8 cellular contexts compared by ENCODE assay signal in genomic region chr19:7522923-7523667, GRCh38. TPM values are rescaled to one million over a fixed set of nuclear protein-coding genes. Genes with fewer than 3 reads are reported as not detected.
DNase-seq lines count a peak whose midpoint lies in the region; ATAC-seq and TF ChIP-seq lines count a peak whose summit lies in the region.

No MANE protein-coding gene starts in this region.

- peaks cover 17% of the 10 kb centered on the region for H3K4me1 ChIP-seq in Karpas-422 (ENCODE audit: low read length)

- H3K9me2 ChIP-seq in Karpas-422 (replicated peaks; ENCODE audit: insufficient read depth, low read length): no peaks in the 10 kb centered on the region

- TF ChIP-seq CTCF in natural killer cell (IDR thresholded peaks at IDR 0.05): no peak

- no peaks in the 10 kb centered on the region for H3K27me3 ChIP-seq in Karpas-422 (ENCODE audit: low read length)

- POLR2A ChIA-PET in HEK293T (lab: Yijun Ruan, JAX): interaction anchor here (0.6 to 3.0 kb wide), 13 partner anchors 9 to 454 kb away, joined by 3 to 21 read pairs (median 4); partner anchors contain the start of genes PNPLA6 and ZNF557

- H3K27ac Mint-ChIP-seq in natural killer cell: peak overlapping the region; percentile 68 to 87

- ATAC-seq in natural killer cell (no peak), GM21526 (IDR thresholded peaks at IDR 0.05; ENCODE audit: low FRiP score, unreplicated experiment) (no peak), GM19467 (IDR thresholded peaks at IDR 0.05; ENCODE audit: unreplicated experiment) (no peak)

- H3K4me2 ChIP-seq in Karpas-422 (ENCODE audit: low read depth, low read length, poor library complexity, severe bottlenecking): peak overlapping the region; percentile 71

- H3K27me3 Mint-ChIP-seq in natural killer cell (ENCODE audit: low read depth in 2 of 2): no peaks in the 10 kb centered on the region

- peak overlapping the region; percentile 63 for H3K9ac ChIP-seq in Karpas-422 (ENCODE audit: low read length)

- peak overlapping the region; percentile 82 for H3K4me3 Mint-ChIP-seq in natural killer cell

- no peaks in the 10 kb centered on the region for H3K36me3 ChIP-seq in Karpas-422 (ENCODE audit: insufficient read depth, low read length)

- H3K9me3 ChIP-seq in Karpas-422 (ENCODE audit: low read length): no peaks in the 10 kb centered on the region

- peak; percentile 44 for DNase-seq in EL
- DNase-seq in Karpas-422: no peak
- DNase-seq in dermis blood vessel endothelial cell: peak; percentile 18
- DNase-seq in natural killer cell: no peak
- DNase-seq in HEK293T (ENCODE audit: extremely low spot score): no peak
- DNase-seq in NOMO-1 treated with DMSO at 0.1 percent for 48 hours (lab: John Stamatoyannopoulos, UW; ENCODE audit: unreplicated experiment): no peak

- H3K4me3 ChIP-seq in Karpas-422 (ENCODE audit: low read length): peak overlapping the region; percentile 66

- peaks cover 11% of the 10 kb centered on the region in 2 donors for H3K4me1 Mint-ChIP-seq in natural killer cell

- CTCF ChIA-PET in HEK293T (lab: Yijun Ruan, JAX): interaction anchor here (1.0 to 1.6 kb wide), 3 partner anchors 45 to 346 kb away, joined by 3 to 4 read pairs (median 4); no protein-coding TSS in a partner anchor

- no peaks in the 10 kb centered on the region for H3K79me2 ChIP-seq in Karpas-422 (ENCODE audit: low read length)

- no peak overlapping the region for H2AFZ ChIP-seq in Karpas-422 (ENCODE audit: low read length)

- H3K27ac ChIP-seq in Karpas-422 (ENCODE audit: low read length): no peak overlapping the region

- H4K20me1 ChIP-seq in Karpas-422 (ENCODE audit: insufficient read depth, low read depth, low read length): no peaks in the 10 kb centered on the region

- no peaks in the 10 kb centered on the region for H3K36me3 Mint-ChIP-seq in natural killer cell

- H3K9me3 Mint-ChIP-seq in natural killer cell: no peaks in the 10 kb centered on the region

- intact Hi-C loops in natural killer cell (cut with micrococcal nuclease): loop anchor here (1.0 kb wide), 1 partner anchor 11 kb away; no protein-coding TSS in a partner anchor

TF ChIP-seq in HEK293T, 16 proteins besides CTCF, POLR2A, EP300 and RAD21:
- TF ChIP-seq SP1 (IDR thresholded peaks at IDR 0.05): no peak

RNA-seq across cellular contexts. Expression of gene MCOLN1, which starts 0.7 kb away (rescaled TPM):
- total RNA-seq in Karpas-422 (2014; rRNA removed; shearing (Covaris generic); ENCODE audit: low replicate concordance): 1.9 and 3.9 TPM in 2 replicates
- total RNA-seq in dermis blood vessel endothelial cell: 2.7 and 3.7 TPM in 2 replicates
- 10 to 100 TPM; 22.9 to 37.6 (median 27.8) TPM for total RNA-seq in natural killer cell

RNA-seq across cellular contexts. Expression of gene ZNF358, which starts 7.2 kb away (rescaled TPM):
- total RNA-seq in Karpas-422 (2014; rRNA removed; shearing (Covaris generic); ENCODE audit: low replicate concordance): not detected in 2 replicates
- 20.9 and 36.6 TPM in 2 replicates for total RNA-seq in dermis blood vessel endothelial cell
- total RNA-seq in natural killer cell: 10 to 100 TPM in 2 of 3 donors, 1 to 10 TPM in 1; 9.8 to 11.6 (median 10.9) TPM

RNA-seq across cellular contexts. Expression of gene PNPLA6, which starts 12.4 kb away (rescaled TPM):
- 65.8 and 121 TPM in 2 replicates for total RNA-seq in Karpas-422 (2014; rRNA removed; shearing (Covaris generic); ENCODE audit: low replicate concordance)
- total RNA-seq in dermis blood vessel endothelial cell (107 and 192 TPM in 2 replicates), natural killer cell (100 to 1,000 TPM; 118 to 190 (median 125) TPM)

RNA-seq across cellular contexts. Expression of gene PEX11G, which starts 34.3 kb away (rescaled TPM):
- total RNA-seq in Karpas-422 (2014; rRNA removed; shearing (Covaris generic); ENCODE audit: low replicate concordance): 1.0 and 1.8 TPM in 2 replicates
- total RNA-seq in dermis blood vessel endothelial cell (2.3 and 2.9 TPM in 2 replicates), natural killer cell (1 to 10 TPM in 1 of 3 donors, under 1 TPM in 1, not detected in 1; 0.33 to 1.5 TPM)

Comparison
In these comparisons a context has a peak if more than half of its experiments do, and no peak if none do; other contexts are left out.
1. DNase-seq: peak in EL (single experiment) and dermis blood vessel endothelial cell (single experiment); none in Karpas-422 (single experiment), natural killer cell (single experiment), HEK293T (single experiment) and NOMO-1 treated with DMSO at 0.1 percent for 48 hours (single experiment).
2. RNA of gene ZNF358, which starts 7.2 kb away (total RNA-seq): 20.9 to 36.6 TPM in dermis blood vessel endothelial cell and 9.8 to 11.6 TPM in natural killer cell; not detected in Karpas-422; every median in the first group is over 10 times any median in the second.